13 cellular contexts compared by ENCODE assay signal in the genomic region with DNA sequence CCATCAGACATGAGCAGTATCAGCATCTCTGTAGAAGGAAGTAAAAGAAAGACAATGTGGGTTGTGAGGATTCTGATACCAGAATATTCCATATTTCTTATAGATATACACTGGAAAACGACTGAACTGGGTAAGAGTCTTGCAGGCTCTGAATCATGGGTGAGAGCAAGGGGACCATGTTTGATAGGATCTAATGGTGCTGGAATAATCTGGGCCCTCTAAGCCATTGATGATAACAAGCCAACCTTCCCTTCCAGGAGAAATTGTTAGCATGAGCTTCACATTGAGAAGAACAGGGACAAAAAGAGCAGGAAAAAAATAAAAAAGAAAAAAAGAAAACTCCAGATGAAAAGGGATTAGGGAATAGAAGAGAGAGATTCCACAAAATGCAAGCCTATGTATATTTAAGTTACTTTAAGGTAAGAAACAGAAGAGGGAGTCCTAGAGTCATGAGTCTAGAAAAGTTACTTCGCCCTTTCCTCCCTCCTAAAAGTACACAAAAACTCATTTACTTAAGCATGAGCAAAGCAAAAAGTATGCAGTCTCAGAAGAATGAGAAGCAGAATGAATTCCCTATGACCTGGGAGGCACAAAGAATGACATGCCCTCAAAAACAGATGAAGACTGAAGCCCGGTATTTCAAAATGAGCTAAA.
DNase-seq lines count a peak whose midpoint lies in the region; ATAC-seq, FAIRE-seq and TF ChIP-seq lines count a peak whose summit lies in the region.
"Had no signal": no experiment of that assay in that cellular context is flagged by ENCODE, and none has a peak within 500 bp of the region (broad histone marks: within the 10 kb centered on the region; RNA-seq: fewer than 3 reads in every experiment).

No MANE protein-coding gene starts in this region.

- H3K4me3 ChIP-seq in H7 (ENCODE audit: insufficient read depth, low read depth, low read length) (no peak overlapping the region), kidney (ENCODE audit: low read length in 2 of 2) (no peak overlapping the region)

- H3K4me1 Mint-ChIP-seq in activated T-cell treated with anti-CD3 and anti-CD28 coated beads, Interleukin-2, amount 50 U/mL, for 4 hours (ENCODE audit: low read depth): no peaks in the 10 kb centered on the region

- no peak for FAIRE-seq in kidney (lab: Jason Lieb, UNC)

- DNase-seq in H7 (peak; percentile 3), amniotic stem cell (lab: John Stamatoyannopoulos, UW) (peak; percentile 45), kidney (no peak), anterior cingulate cortex (lab: John Stamatoyannopoulos, UW) (no peak), NCI-H524 treated with DMSO at 0.1 percent for 48 hours (lab: John Stamatoyannopoulos, UW) (no peak)
- no peak for DNase-seq in activated T-cell treated with anti-CD3 and anti-CD28 coated beads, Interleukin-2, amount 50 U/mL, for 4 hours
- DNase-seq: BE2C; NCI-H526; right cardiac atrium; stimulated activated CD8-positive, alpha-beta memory T cell treated with anti-CD3 and anti-CD28 coated beads, Interleukin-4, amount 100 ng/mL, for 48 hours had no signal

- TF ChIP-seq CTCF in 22Rv1 (IDR thresholded peaks at IDR 0.05) (peak; percentile 34), kidney (IDR thresholded peaks at IDR 0.05; ENCODE audit: borderline replicate concordance, extremely low read depth, insufficient read depth) (peak; percentile 10)

- peaks cover 18% of the 10 kb centered on the region for H3K27me3 Mint-ChIP-seq in activated T-cell treated with anti-CD3 and anti-CD28 coated beads, Interleukin-2, amount 50 U/mL, for 4 hours (ENCODE audit: low read depth)

- intact Hi-C loops in kidney (cut with DNase I): no loop called here

- H3K9ac ChIP-seq in kidney (ENCODE audit: low read length in 2 of 2): no peak overlapping the region

- H3K9me3 ChIP-seq in kidney (ENCODE audit: control insufficient read depth in 1 of 2, low read length in 2 of 2): no peaks in the 10 kb centered on the region
- H3K9me3 ChIP-seq: BE2C had no signal

- H3K36me3 Mint-ChIP-seq in activated T-cell treated with anti-CD3 and anti-CD28 coated beads, Interleukin-2, amount 50 U/mL, for 4 hours (ENCODE audit: insufficient read depth): no peaks in the 10 kb centered on the region
- H3K36me3 Mint-ChIP-seq: activated naive CD4-positive, alpha-beta T cell treated with anti-CD3 and anti-CD28 coated beads, Interleukin-2, amount 50 U/mL, for 72 hours had no signal

- ATAC-seq in GM21423 (IDR thresholded peaks at IDR 0.05; ENCODE audit: unreplicated experiment): no peak
- no peak for ATAC-seq in activated T-cell treated with anti-CD3 and anti-CD28 coated beads, Interleukin-2, amount 50 U/mL, for 4 hours
- ATAC-seq: activated naive CD4-positive, alpha-beta T cell treated with anti-CD3 and anti-CD28 coated beads, Interleukin-2, amount 50 U/mL, for 72 hours; right cardiac atrium had no signal

- no peaks in the 10 kb centered on the region for H3K4me1 ChIP-seq in kidney (ENCODE audit: control insufficient read depth in 1 of 2, insufficient read depth in 1 of 2, low read depth in 1 of 2, low read length in 2 of 2)
- H3K4me1 ChIP-seq: BE2C had no signal

- H3K4me3 Mint-ChIP-seq in activated T-cell treated with anti-CD3 and anti-CD28 coated beads, Interleukin-2, amount 50 U/mL, for 4 hours: no peak overlapping the region

- H3K27ac ChIP-seq in 22Rv1: no peak overlapping the region
- H3K27ac ChIP-seq in kidney (ENCODE audit: low read depth in 2 of 2, low read length in 2 of 2): no peak overlapping the region

- no peaks in the 10 kb centered on the region for H3K9me3 Mint-ChIP-seq in activated T-cell treated with anti-CD3 and anti-CD28 coated beads, Interleukin-2, amount 50 U/mL, for 4 hours
- H3K9me3 Mint-ChIP-seq: activated naive CD4-positive, alpha-beta T cell treated with anti-CD3 and anti-CD28 coated beads, Interleukin-2, amount 50 U/mL, for 72 hours had no signal

- H3K36me3 ChIP-seq in H7 (replicated peaks; ENCODE audit: control insufficient read depth, insufficient read depth, low read length) (no peaks in the 10 kb centered on the region), kidney (ENCODE audit: control insufficient read depth in 1 of 2, insufficient read depth in 2 of 2, low read length in 2 of 2) (no peaks in the 10 kb centered on the region)
- H3K36me3 ChIP-seq: BE2C had no signal

- no peaks in the 10 kb centered on the region for H3K27me3 ChIP-seq in H7 (ENCODE audit: control insufficient read depth, insufficient read depth, low read length)
- H3K27me3 ChIP-seq: BE2C had no signal

Comparison
In these comparisons a context has a peak if more than half of its experiments do, and no peak if none do; other contexts are left out.
1. DNase-seq: peak in H7 (single experiment) and amniotic stem cell (single experiment); none in kidney (single experiment), anterior cingulate cortex (0 of 58), activated T-cell treated with anti-CD3 and anti-CD28 coated beads, Interleukin-2, amount 50 U/mL, for 4 hours (single experiment) and NCI-H524 treated with DMSO at 0.1 percent for 48 hours (single experiment).